In the genomic region with DNA sequence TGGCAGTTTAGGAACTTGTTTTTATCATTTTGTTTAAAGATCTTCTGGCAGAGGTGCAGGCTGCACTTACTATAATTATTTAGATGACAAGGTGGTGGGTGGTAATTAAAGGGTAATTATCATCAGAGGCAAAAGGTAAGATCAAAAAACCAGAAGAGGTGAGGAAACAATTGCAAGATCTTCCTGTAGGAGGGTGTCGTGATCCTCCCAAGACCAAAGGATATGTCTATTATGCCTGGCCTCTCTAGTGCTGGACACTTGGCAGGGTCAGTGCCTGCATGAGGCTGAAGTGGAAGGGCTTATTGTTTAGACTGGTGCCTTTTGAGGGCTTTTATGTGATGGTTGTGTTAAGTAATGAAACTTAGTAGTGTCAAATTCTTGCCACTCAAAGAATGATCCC, we compare ENCODE assay signal across 8 cellular contexts. TPM values are rescaled to one million over a fixed set of nuclear protein-coding genes. Genes with fewer than 3 reads are reported as not detected.
A peak's percentile ranks its signal among the peaks of the same experiment; 100 is the strongest.
DNase-seq lines count a peak whose midpoint lies in the region; ATAC-seq, FAIRE-seq and TF ChIP-seq lines count a peak whose summit lies in the region.

No MANE protein-coding gene starts in this region.

- H2AFZ ChIP-seq in KMS-11 (ENCODE audit: low read depth) (no peak overlapping the region), astrocyte (ENCODE audit: low read depth, low read length) (no peak overlapping the region)

- no peaks in the 10 kb centered on the region for H3K27me3 Mint-ChIP-seq in astrocyte (ENCODE audit: low read depth, unreplicated experiment)

- H3K9ac ChIP-seq in KMS-11 (no peak overlapping the region), astrocyte (ENCODE audit: low read length) (no peak overlapping the region)

- no peak for FAIRE-seq in astrocyte (lab: Jason Lieb, UNC)

- H3K4me1 Mint-ChIP-seq in astrocyte (ENCODE audit: low read depth, unreplicated experiment), result peaks cover 15% of the 10 kb centered on the region

- H3K36me3 Mint-ChIP-seq in astrocyte (ENCODE audit: low read depth, unreplicated experiment), result no peaks in the 10 kb centered on the region

- TF ChIP-seq CTCF in KMS-11 (conservative IDR thresholded peaks at IDR 0.05; ENCODE audit: low read depth, low read length) (no peak), astrocyte (IDR thresholded peaks at IDR 0.05; ENCODE audit: insufficient read depth, low read depth, low read length) (peak; percentile 18)

- no peak overlapping the region for H3K27ac Mint-ChIP-seq in astrocyte (ENCODE audit: unreplicated experiment)

- H3K27me3 ChIP-seq in KMS-11 (ENCODE audit: insufficient read depth, low read depth) (no peaks in the 10 kb centered on the region), astrocyte (ENCODE audit: insufficient read depth, low read length) (no peaks in the 10 kb centered on the region)

- peak; percentile 5 for DNase-seq in COLO668 (lab: John Stamatoyannopoulos, UW; ENCODE audit: unreplicated experiment)
- DNase-seq in astrocyte (ENCODE audit: low read depth), result no peak
- peak; percentile 37 for DNase-seq in midbrain (lab: John Stamatoyannopoulos, UW)
- no peak for DNase-seq in OCI-M2 (lab: John Stamatoyannopoulos, UW; ENCODE audit: unreplicated experiment)

- H3K4me2 ChIP-seq in KMS-11 (peak overlapping the region; percentile 95; the same call in 1 of the 2 replicates), astrocyte (ENCODE audit: low read length) (peak overlapping the region; percentile 100)

- peaks cover 45% of the 10 kb centered on the region for H3K79me2 ChIP-seq in KMS-11 (ENCODE audit: insufficient read depth, low read depth)
- peaks cover 66% of the 10 kb centered on the region for H3K79me2 ChIP-seq in astrocyte (ENCODE audit: insufficient read depth, low read length)

- ATAC-seq in GM18861 (IDR thresholded peaks at IDR 0.05; ENCODE audit: unreplicated experiment), result no peak
- ATAC-seq in GM21717 (IDR thresholded peaks at IDR 0.05; ENCODE audit: unreplicated experiment), result no peak
- no peak for ATAC-seq in GM18867 (IDR thresholded peaks at IDR 0.05; ENCODE audit: unreplicated experiment)

- H3K4me3 ChIP-seq in KMS-11 (IDR thresholded peaks at IDR 0.05; ENCODE audit: insufficient read depth, low read depth, low read length), result no peak overlapping the region
- H3K4me3 ChIP-seq in astrocyte (ENCODE audit: insufficient read depth, low read depth, low read length), result no peak overlapping the region

- peaks cover 13% of the 10 kb centered on the region; the same call in 1 of the 2 replicates for H4K20me1 ChIP-seq in KMS-11 (ENCODE audit: insufficient read depth)
- peaks cover 22% of the 10 kb centered on the region for H4K20me1 ChIP-seq in astrocyte (ENCODE audit: insufficient read depth, low read length)

- H3K27ac ChIP-seq in KMS-11, result no peak overlapping the region
- H3K27ac ChIP-seq in astrocyte (ENCODE audit: low read depth, low read length), result no peak overlapping the region

- peak overlapping the region; percentile 93 for H3K4me3 Mint-ChIP-seq in astrocyte (ENCODE audit: unreplicated experiment)

- no peaks in the 10 kb centered on the region for H3K36me3 ChIP-seq in KMS-11 (ENCODE audit: insufficient read depth)
- H3K36me3 ChIP-seq in astrocyte (ENCODE audit: insufficient read depth, low read length), result peaks cover 3% of the 10 kb centered on the region

- H3K9me3 Mint-ChIP-seq in astrocyte (ENCODE audit: unreplicated experiment), result no peaks in the 10 kb centered on the region

- H3K9me3 ChIP-seq in astrocyte (ENCODE audit: insufficient read depth, low read depth, low read length), result no peaks in the 10 kb centered on the region

- H3K4me1 ChIP-seq in KMS-11 (ENCODE audit: low read depth, poor library complexity, severe bottlenecking) (peaks cover 23% of the 10 kb centered on the region), astrocyte (ENCODE audit: insufficient read depth, low read length) (peaks cover 15% of the 10 kb centered on the region)

RNA-seq across cellular contexts. Expression of a gene that starts 1.8 kb away (rescaled TPM):
- 43.0 and 43.2 TPM in 2 replicates for total RNA-seq in astrocyte

Comparison
In these comparisons a context has a peak if more than half of its experiments do, and no peak if none do; other contexts are left out.
1. DNase-seq: peak in COLO668 (single experiment) and midbrain (single experiment); none in astrocyte (single experiment) and OCI-M2 (single experiment).